In the genomic region with DNA sequence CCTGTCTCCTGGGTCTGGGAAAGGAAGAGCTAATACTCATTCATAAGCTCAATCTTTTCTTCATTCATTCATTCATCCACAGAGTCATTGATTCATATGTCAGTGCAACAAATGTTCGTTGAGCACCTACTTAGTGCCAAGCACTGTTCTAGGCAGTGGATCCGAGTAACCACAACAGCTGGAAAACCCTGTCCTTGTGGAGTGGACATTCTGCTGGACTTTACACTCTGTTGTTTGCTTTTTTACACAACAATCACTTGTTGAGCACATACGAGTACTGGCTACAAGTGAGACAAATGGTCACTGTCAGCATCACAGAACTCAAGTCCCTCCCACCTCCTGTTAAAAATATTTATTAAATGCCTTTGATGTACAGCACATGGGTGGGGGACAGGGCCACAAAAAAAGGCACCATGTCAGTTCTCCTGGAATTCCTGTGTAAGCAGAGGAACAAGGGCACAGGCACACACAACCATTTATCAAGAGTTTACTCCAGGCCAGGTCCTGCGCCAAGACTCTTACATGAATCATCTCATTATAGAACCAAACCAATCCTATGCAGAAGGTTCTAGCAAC, we compare ENCODE assay signal across 1 cellular context.
TF ChIP-seq lines count a peak whose summit lies in the region.

No MANE protein-coding gene starts in this region.

TF ChIP-seq in HepG2, 621 proteins besides CTCF, POLR2A, EP300 and RAD21 (continued from another document and continues in another):
- peak; percentile 74; the same call in 1 of the 2 replicates for TF ChIP-seq ARID4A (CRISPR knock-in tag; IDR thresholded peaks at IDR 0.05; ENCODE audit: borderline replicate concordance)
- no peak for TF ChIP-seq RBM39 (IDR thresholded peaks at IDR 0.05; ENCODE audit: low read depth, low read length, poor library complexity, severe bottlenecking)
- TF ChIP-seq, protein P1, sequence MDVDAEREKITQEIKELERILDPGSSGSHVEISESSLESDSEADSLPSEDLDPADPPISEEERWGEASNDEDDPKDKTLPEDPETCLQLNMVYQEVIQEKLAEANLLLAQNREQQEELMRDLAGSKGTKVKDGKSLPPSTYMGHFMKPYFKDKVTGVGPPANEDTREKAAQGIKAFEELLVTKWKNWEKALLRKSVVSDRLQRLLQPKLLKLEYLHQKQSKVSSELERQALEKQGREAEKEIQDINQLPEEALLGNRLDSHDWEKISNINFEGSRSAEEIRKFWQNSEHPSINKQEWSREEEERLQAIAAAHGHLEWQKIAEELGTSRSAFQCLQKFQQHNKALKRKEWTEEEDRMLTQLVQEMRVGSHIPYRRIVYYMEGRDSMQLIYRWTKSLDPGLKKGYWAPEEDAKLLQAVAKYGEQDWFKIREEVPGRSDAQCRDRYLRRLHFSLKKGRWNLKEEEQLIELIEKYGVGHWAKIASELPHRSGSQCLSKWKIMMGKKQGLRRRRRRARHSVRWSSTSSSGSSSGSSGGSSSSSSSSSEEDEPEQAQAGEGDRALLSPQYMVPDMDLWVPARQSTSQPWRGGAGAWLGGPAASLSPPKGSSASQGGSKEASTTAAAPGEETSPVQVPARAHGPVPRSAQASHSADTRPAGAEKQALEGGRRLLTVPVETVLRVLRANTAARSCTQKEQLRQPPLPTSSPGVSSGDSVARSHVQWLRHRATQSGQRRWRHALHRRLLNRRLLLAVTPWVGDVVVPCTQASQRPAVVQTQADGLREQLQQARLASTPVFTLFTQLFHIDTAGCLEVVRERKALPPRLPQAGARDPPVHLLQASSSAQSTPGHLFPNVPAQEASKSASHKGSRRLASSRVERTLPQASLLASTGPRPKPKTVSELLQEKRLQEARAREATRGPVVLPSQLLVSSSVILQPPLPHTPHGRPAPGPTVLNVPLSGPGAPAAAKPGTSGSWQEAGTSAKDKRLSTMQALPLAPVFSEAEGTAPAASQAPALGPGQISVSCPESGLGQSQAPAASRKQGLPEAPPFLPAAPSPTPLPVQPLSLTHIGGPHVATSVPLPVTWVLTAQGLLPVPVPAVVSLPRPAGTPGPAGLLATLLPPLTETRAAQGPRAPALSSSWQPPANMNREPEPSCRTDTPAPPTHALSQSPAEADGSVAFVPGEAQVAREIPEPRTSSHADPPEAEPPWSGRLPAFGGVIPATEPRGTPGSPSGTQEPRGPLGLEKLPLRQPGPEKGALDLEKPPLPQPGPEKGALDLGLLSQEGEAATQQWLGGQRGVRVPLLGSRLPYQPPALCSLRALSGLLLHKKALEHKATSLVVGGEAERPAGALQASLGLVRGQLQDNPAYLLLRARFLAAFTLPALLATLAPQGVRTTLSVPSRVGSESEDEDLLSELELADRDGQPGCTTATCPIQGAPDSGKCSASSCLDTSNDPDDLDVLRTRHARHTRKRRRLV (CRISPR knock-in tag; IDR thresholded peaks at IDR 0.05): no peak
- no peak for TF ChIP-seq HNRNPH1 (optimal IDR thresholded peaks at IDR 0.05; ENCODE audit: low read depth, low read length)
- TF ChIP-seq HIVEP1 (CRISPR knock-in tag; IDR thresholded peaks at IDR 0.05): no peak; the same call in 1 of the 2 replicates
- TF ChIP-seq THAP11 (CRISPR knock-in tag; IDR thresholded peaks at IDR 0.05): peak; percentile 87
- TF ChIP-seq KDM3A (CRISPR knock-in tag; IDR thresholded peaks at IDR 0.05; ENCODE audit: low read depth): peak; percentile 99
- TF ChIP-seq ZFX (CRISPR knock-in tag; IDR thresholded peaks at IDR 0.05; ENCODE audit: low read depth): peak; percentile 74
- TF ChIP-seq ZNF354B (CRISPR knock-in tag; IDR thresholded peaks at IDR 0.05): no peak
- no peak for TF ChIP-seq ZNF207 (IDR thresholded peaks at IDR 0.05; ENCODE audit: borderline replicate concordance)
- TF ChIP-seq ZNF747 (CRISPR knock-in tag; IDR thresholded peaks at IDR 0.05; ENCODE audit: borderline replicate concordance): peak; percentile 96
- TF ChIP-seq, protein P2, sequence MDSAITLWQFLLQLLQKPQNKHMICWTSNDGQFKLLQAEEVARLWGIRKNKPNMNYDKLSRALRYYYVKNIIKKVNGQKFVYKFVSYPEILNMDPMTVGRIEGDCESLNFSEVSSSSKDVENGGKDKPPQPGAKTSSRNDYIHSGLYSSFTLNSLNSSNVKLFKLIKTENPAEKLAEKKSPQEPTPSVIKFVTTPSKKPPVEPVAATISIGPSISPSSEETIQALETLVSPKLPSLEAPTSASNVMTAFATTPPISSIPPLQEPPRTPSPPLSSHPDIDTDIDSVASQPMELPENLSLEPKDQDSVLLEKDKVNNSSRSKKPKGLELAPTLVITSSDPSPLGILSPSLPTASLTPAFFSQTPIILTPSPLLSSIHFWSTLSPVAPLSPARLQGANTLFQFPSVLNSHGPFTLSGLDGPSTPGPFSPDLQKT (CRISPR knock-in tag; IDR thresholded peaks at IDR 0.05; ENCODE audit: borderline replicate concordance): no peak
- no peak for TF ChIP-seq ZBTB1 (CRISPR knock-in tag; IDR thresholded peaks at IDR 0.05; ENCODE audit: borderline replicate concordance)
- TF ChIP-seq CSRNP1 (CRISPR knock-in tag; IDR thresholded peaks at IDR 0.05): peak; percentile 23; the same call in 1 of the 2 replicates
- TF ChIP-seq, protein P3, sequence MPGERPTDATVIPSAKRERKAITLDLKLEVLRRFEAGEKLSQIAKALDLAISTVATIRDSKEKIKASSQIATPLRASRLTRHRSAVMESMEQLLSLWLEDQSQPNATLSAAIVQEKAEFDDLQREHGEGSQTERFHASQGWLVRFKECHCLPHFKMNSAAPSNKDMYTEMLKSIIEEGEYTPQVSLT (CRISPR knock-in tag; IDR thresholded peaks at IDR 0.05; ENCODE audit: borderline replicate concordance, low read depth): peak; percentile 78; the same call in 1 of the 2 replicates
- TF ChIP-seq RBM22 (optimal IDR thresholded peaks at IDR 0.05; ENCODE audit: low read length): no peak
- TF ChIP-seq HNRNPUL1 (IDR thresholded peaks at IDR 0.05; ENCODE audit: low read depth, low read length): no peak
- no peak; the same call in 1 of the 2 replicates for TF ChIP-seq RNF2 (conservative IDR thresholded peaks at IDR 0.05; ENCODE audit: low read depth)
- peak; percentile 77 for TF ChIP-seq GMEB1 (CRISPR knock-in tag; IDR thresholded peaks at IDR 0.05; ENCODE audit: borderline replicate concordance)
- peak; percentile 95 for TF ChIP-seq SAP130 (CRISPR knock-in tag; IDR thresholded peaks at IDR 0.05; ENCODE audit: low read depth)
- no peak for TF ChIP-seq SP140L (CRISPR knock-in tag; IDR thresholded peaks at IDR 0.05; ENCODE audit: borderline replicate concordance)
- TF ChIP-seq BCL6 (CRISPR knock-in tag; IDR thresholded peaks at IDR 0.05): peak; percentile 93
- TF ChIP-seq, protein P4, sequence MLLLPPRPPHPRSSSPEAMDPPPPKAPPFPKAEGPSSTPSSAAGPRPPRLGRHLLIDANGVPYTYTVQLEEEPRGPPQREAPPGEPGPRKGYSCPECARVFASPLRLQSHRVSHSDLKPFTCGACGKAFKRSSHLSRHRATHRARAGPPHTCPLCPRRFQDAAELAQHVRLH (CRISPR knock-in tag; IDR thresholded peaks at IDR 0.05; ENCODE audit: borderline replicate concordance, low read depth): peak; percentile 98; the same call in 1 of the 2 replicates
- no peak for TF ChIP-seq FLYWCH1 (CRISPR knock-in tag; IDR thresholded peaks at IDR 0.05)
- no peak for TF ChIP-seq SRSF1 (optimal IDR thresholded peaks at IDR 0.05; ENCODE audit: low read depth, low read length)
- TF ChIP-seq ZNF878 (CRISPR knock-in tag; IDR thresholded peaks at IDR 0.05): peak; percentile 99
- peak; percentile 78 to 91 for TF ChIP-seq MAFK (conservative IDR thresholded peaks at IDR 0.05 in 1 of 2, IDR thresholded peaks at IDR 0.05 in 1 of 2; ENCODE audit: low read length in 2 of 2)
- peak; percentile 59; the same call in 1 of the 2 replicates for TF ChIP-seq SIN3A (IDR thresholded peaks at IDR 0.05; ENCODE audit: borderline replicate concordance, low read depth, low read length)
- TF ChIP-seq REPIN1 (CRISPR knock-in tag; IDR thresholded peaks at IDR 0.05; ENCODE audit: borderline replicate concordance, low read depth): peak; percentile 98
- TF ChIP-seq HNF4G (IDR thresholded peaks at IDR 0.05; ENCODE audit: borderline replicate concordance, low read depth, low read length): peak; percentile 100
- TF ChIP-seq HNF4G (CRISPR knock-in tag; IDR thresholded peaks at IDR 0.05; ENCODE audit: borderline replicate concordance, low read depth): peak; percentile 100
- TF ChIP-seq NFYC (CRISPR knock-in tag; IDR thresholded peaks at IDR 0.05): peak; percentile 59; the same call in 1 of the 2 replicates
- peak; percentile 97 for TF ChIP-seq ZNF503 (CRISPR knock-in tag; IDR thresholded peaks at IDR 0.05)
- no peak for TF ChIP-seq SRSF9 (IDR thresholded peaks at IDR 0.05; ENCODE audit: borderline replicate concordance, insufficient read depth, low read depth, low read length, poor library complexity, severe bottlenecking)
- no peak for TF ChIP-seq RORA (CRISPR knock-in tag; IDR thresholded peaks at IDR 0.05)
- TF ChIP-seq BCLAF1 (IDR thresholded peaks at IDR 0.05): no peak
